10 cellular contexts compared by ENCODE assay signal in the genomic region with DNA sequence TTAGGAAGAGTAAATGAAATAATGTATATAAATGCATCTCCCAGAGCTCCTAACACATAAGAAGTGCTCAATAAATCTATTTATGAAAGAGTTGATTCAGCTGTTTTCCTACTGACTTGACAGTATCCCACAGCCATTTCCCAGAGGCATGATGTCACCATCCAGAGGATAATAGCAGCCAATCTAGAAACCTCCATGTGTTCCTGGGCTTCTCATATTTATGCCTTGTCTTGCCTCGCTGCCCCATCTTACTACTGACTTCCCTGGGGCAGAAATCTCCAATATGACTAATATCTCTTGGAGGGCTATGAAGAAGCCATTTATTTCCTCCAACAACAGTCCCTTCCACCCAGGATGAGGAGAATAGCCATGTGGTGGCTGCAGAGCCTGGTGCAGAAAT.
DNase-seq lines count a peak whose midpoint lies in the region; ATAC-seq, FAIRE-seq and TF ChIP-seq lines count a peak whose summit lies in the region.
"Had no signal": no experiment of that assay in that cellular context is flagged by ENCODE, and none has a peak within 500 bp of the region (broad histone marks: within the 10 kb centered on the region; RNA-seq: fewer than 3 reads in every experiment).

No MANE protein-coding gene starts in this region.

- no peak for ATAC-seq in GM21723 (IDR thresholded peaks at IDR 0.05; ENCODE audit: unreplicated experiment)

- POLR2A ChIA-PET in RWPE1 (lab: Yijun Ruan, JAX; ENCODE audit: low non-redundant PET) = no interaction called here

- no peak for TF ChIP-seq POLR2A in GM12891 (IDR thresholded peaks at IDR 0.05; ENCODE audit: low read depth, low read length)

- FAIRE-seq in GM12891 (lab: Jason Lieb, UNC) = no peak

- H2BK120ac ChIP-seq in trophoblast cell (ENCODE audit: insufficient read depth, low read length, poor library complexity) = no peak overlapping the region

- no peak overlapping the region for H3K23ac ChIP-seq in trophoblast cell (ENCODE audit: low read length)

- H4K8ac ChIP-seq in trophoblast cell (ENCODE audit: low read depth, low read length) = no peak overlapping the region

- no peak overlapping the region for H3K4me2 ChIP-seq in trophoblast cell (ENCODE audit: low read length)

- no peak overlapping the region for H3K18ac ChIP-seq in trophoblast cell (ENCODE audit: low read length)

- H3K27ac ChIP-seq in RWPE1 (peak overlapping the region; percentile 94; the same call in 1 of the 2 replicates), trophoblast cell (ENCODE audit: low read depth, low read length) (no peak overlapping the region)

- no peak for TF ChIP-seq CTCF in RWPE1 (conservative IDR thresholded peaks at IDR 0.05; ENCODE audit: low read depth)
- no peak for TF ChIP-seq CTCF in epithelial cell of esophagus (IDR thresholded peaks at IDR 0.05; ENCODE audit: insufficient read depth, low read depth, low read length, missing control alignments)

- CTCF ChIA-PET in RWPE1 (lab: Yijun Ruan, JAX) = interaction anchor here (0.6 kb wide), 1 partner anchor 509 kb away, joined by 3 read pairs; no protein-coding TSS in a partner anchor

- no peak overlapping the region for H2BK12ac ChIP-seq in trophoblast cell (ENCODE audit: low read length)

- H4K91ac ChIP-seq in trophoblast cell (ENCODE audit: low read depth, low read length) = no peak overlapping the region

- H3K79me2 ChIP-seq in trophoblast cell (ENCODE audit: control insufficient read depth, insufficient read depth, low read length, poor library complexity) = no peaks in the 10 kb centered on the region

- no peak overlapping the region for H3K9ac ChIP-seq in trophoblast cell (ENCODE audit: low read length)

- H3K4me3 ChIP-seq in epithelial cell of esophagus (ENCODE audit: low read length) (no peak overlapping the region), trophoblast cell (ENCODE audit: low read depth, low read length) (no peak overlapping the region)

- H2BK5ac ChIP-seq in trophoblast cell (ENCODE audit: low read depth, low read length, poor library complexity) = no peak overlapping the region

- H3K14ac ChIP-seq in trophoblast cell (ENCODE audit: low read length) = no peak overlapping the region

- no peak overlapping the region for H2AFZ ChIP-seq in trophoblast cell (ENCODE audit: insufficient read depth, low read length, poor library complexity)

- no peak overlapping the region for H2AK5ac ChIP-seq in trophoblast cell (ENCODE audit: low read length)

- no peak overlapping the region for H3K4ac ChIP-seq in trophoblast cell (ENCODE audit: low read depth, low read length)

- no CpG with 5 or more reads among the region's 1 CpG for WGBS in trophoblast cell (ENCODE audit: extremely low coverage, insufficient coverage, insufficient read length)

- no peaks in the 10 kb centered on the region for H3K27me3 ChIP-seq in trophoblast cell (ENCODE audit: insufficient read depth, low read length)

- H3K36me3 ChIP-seq in trophoblast cell (ENCODE audit: control insufficient read depth in 1 of 2, insufficient read depth in 2 of 2, low read length in 2 of 2) = no peaks in the 10 kb centered on the region

- DNase-seq in COLO829 (ENCODE audit: low spot score) (peak; percentile 85), RWPE1 (ENCODE audit: low spot score) (peak; percentile 10), epithelial cell of esophagus (ENCODE audit: low read depth) (peak; percentile 48), trophoblast cell (peak; percentile 69), GM12891 (ENCODE audit: insufficient read length, low spot score) (no peak)
- no peak for DNase-seq in activated naive CD4-positive, alpha-beta T cell treated with anti-CD3 and anti-CD28 coated beads, Interleukin-2, amount 50 U/mL, for 16 hours
- no peak for DNase-seq in activated CD4-positive, CD25-positive, alpha-beta regulatory T cell (lab: John Stamatoyannopoulos, UW)
- DNase-seq: CD4-positive, alpha-beta memory T cell; T-helper 9 cell had no signal

- H3K9me3 ChIP-seq in trophoblast cell (ENCODE audit: insufficient read depth, low read depth, low read length) = no peaks in the 10 kb centered on the region

- no peaks in the 10 kb centered on the region for H3K79me1 ChIP-seq in trophoblast cell (ENCODE audit: low read length)

- peaks cover 4 to 5% of the 10 kb centered on the region in 2 experiments for H3K4me1 ChIP-seq in trophoblast cell (ENCODE audit: control insufficient read depth in 1 of 2, insufficient read depth in 2 of 2, low read length in 2 of 2)

- H4K12ac ChIP-seq in trophoblast cell (ENCODE audit: low read depth, low read length) = no peak overlapping the region

TF ChIP-seq in GM12891, 5 proteins besides CTCF, POLR2A, EP300 and RAD21:
- TF ChIP-seq PAX5 (IDR thresholded peaks at IDR 0.05; ENCODE audit: insufficient read depth, low read length, severe bottlenecking) (no peak), POLR2AphosphoS5 (IDR thresholded peaks at IDR 0.05; ENCODE audit: low read depth, low read length) (no peak), TAF1 (IDR thresholded peaks at IDR 0.05; ENCODE audit: low read depth, low read length) (no peak), POU2F2 (IDR thresholded peaks at IDR 0.05; ENCODE audit: low read depth, low read length) (no peak), SPI1 (IDR thresholded peaks at IDR 0.05; ENCODE audit: low read depth, low read length) (no peak)
TF ChIP-seq in GM12891: peak in this region for 0.

Comparison
In these comparisons a context has a peak if more than half of its experiments do, and no peak if none do; other contexts are left out.
1. DNase-seq: peak in COLO829 (single experiment), RWPE1 (single experiment), epithelial cell of esophagus (single experiment) and trophoblast cell (2 of 2); none in activated naive CD4-positive, alpha-beta T cell treated with anti-CD3 and anti-CD28 coated beads, Interleukin-2, amount 50 U/mL, for 16 hours (single experiment), GM12891 (single experiment) and activated CD4-positive, CD25-positive, alpha-beta regulatory T cell (0 of 4).